In genomic region chr10:13046861-13047528, GRCh38 we compare ENCODE assay signal across 25 cellular contexts. TPM values are rescaled to one million over a fixed set of nuclear protein-coding genes. Genes with fewer than 3 reads are reported as not detected.
"Had no signal": no experiment of that assay in that cellular context is flagged by ENCODE, and none has a peak within 500 bp of the region (broad histone marks: within the 10 kb centered on the region; RNA-seq: fewer than 3 reads in every experiment).

No MANE protein-coding gene starts in this region.

- H3K4me1 ChIP-seq: colonic mucosa, right lobe of liver had no signal

- H3K9me3 ChIP-seq: colonic mucosa, right lobe of liver, thoracic aorta had no signal

- H3K27ac Mint-ChIP-seq: activated CD8-positive, alpha-beta T cell treated with anti-CD3 and anti-CD28 coated beads for 36 hours; activated naive CD8-positive, alpha-beta T cell; immature natural killer cell; memory B cell; naive thymus-derived CD4-positive, alpha-beta T cell; T-helper 17 cell had no signal

- H3K27me3 ChIP-seq: colonic mucosa, right lobe of liver had no signal

- H3K36me3 ChIP-seq: colonic mucosa, right lobe of liver, thoracic aorta had no signal

- DNase-seq: activated CD4-positive, alpha-beta T cell treated with anti-CD3 and anti-CD28 coated beads for 1 hour; activated CD4-positive, alpha-beta T cell treated with anti-CD3 and anti-CD28 coated beads, Interleukin-2, amount 50 U/mL, for 1 hour; activated CD8-positive, alpha-beta T cell treated with anti-CD3 and anti-CD28 coated beads for 36 hours; activated naive CD4-positive, alpha-beta T cell; activated T-cell treated with anti-CD3 and anti-CD28 coated beads, Interleukin-2, amount 50 U/mL, for 48 hours; anterior cingulate cortex; colonic mucosa; effector CD8-positive, alpha-beta T cell; erythroblast; hypothalamus; immature natural killer cell; midbrain; naive thymus-derived CD4-positive, alpha-beta T cell; occipital lobe; posterior cingulate gyrus; right lobe of liver; stimulated activated CD4-positive, alpha-beta T cell treated with anti-CD3 and anti-CD28 coated beads, Interleukin-12 subunit alpha, Interleukin-12 subunit beta, amount 100 ng/mL, for 4 hours; stimulated activated CD4-positive, alpha-beta T cell treated with anti-CD3 and anti-CD28 coated beads, Interleukin-4, amount 100 ng/mL, for 1 hour; stimulated activated naive CD8-positive, alpha-beta T cell treated with anti-CD3 and anti-CD28 coated beads, Interleukin-15, Interleukin-2, amounts not matched to agents 100 U/mL and 50 U/mL, for 24 hours; T-helper 17 cell; T1000 had no signal

- ATAC-seq: activated CD8-positive, alpha-beta T cell treated with anti-CD3 and anti-CD28 coated beads for 36 hours; naive thymus-derived CD4-positive, alpha-beta T cell; right lobe of liver; stimulated activated naive CD8-positive, alpha-beta T cell treated with anti-CD3 and anti-CD28 coated beads, Interleukin-15, Interleukin-2, amounts not matched to agents 100 U/mL and 50 U/mL, for 24 hours; T-helper 17 cell had no signal

- H3K4me3 ChIP-seq: colonic mucosa, right lobe of liver, skin epidermis, thoracic aorta had no signal

- H3K4me1 Mint-ChIP-seq: immature natural killer cell; memory B cell; naive thymus-derived CD4-positive, alpha-beta T cell; T-helper 17 cell had no signal

- H3K4me3 Mint-ChIP-seq: activated CD8-positive, alpha-beta T cell treated with anti-CD3 and anti-CD28 coated beads for 36 hours; activated naive CD8-positive, alpha-beta T cell; immature natural killer cell; memory B cell; naive thymus-derived CD4-positive, alpha-beta T cell; T-helper 17 cell had no signal

- H3K36me3 Mint-ChIP-seq: activated naive CD8-positive, alpha-beta T cell; immature natural killer cell; naive thymus-derived CD4-positive, alpha-beta T cell had no signal

- H3K9me3 Mint-ChIP-seq: memory B cell had no signal

- H3K27ac ChIP-seq: colonic mucosa, right lobe of liver, skin epidermis, thoracic aorta had no signal

RNA-seq across cellular contexts. Expression of gene CCDC3, which starts 45.5 kb away (rescaled TPM):
- total RNA-seq: activated CD8-positive, alpha-beta T cell treated with anti-CD3 and anti-CD28 coated beads for 36 hours had no signal
